ENCODE assay signal across 10 cellular contexts in the genomic region with DNA sequence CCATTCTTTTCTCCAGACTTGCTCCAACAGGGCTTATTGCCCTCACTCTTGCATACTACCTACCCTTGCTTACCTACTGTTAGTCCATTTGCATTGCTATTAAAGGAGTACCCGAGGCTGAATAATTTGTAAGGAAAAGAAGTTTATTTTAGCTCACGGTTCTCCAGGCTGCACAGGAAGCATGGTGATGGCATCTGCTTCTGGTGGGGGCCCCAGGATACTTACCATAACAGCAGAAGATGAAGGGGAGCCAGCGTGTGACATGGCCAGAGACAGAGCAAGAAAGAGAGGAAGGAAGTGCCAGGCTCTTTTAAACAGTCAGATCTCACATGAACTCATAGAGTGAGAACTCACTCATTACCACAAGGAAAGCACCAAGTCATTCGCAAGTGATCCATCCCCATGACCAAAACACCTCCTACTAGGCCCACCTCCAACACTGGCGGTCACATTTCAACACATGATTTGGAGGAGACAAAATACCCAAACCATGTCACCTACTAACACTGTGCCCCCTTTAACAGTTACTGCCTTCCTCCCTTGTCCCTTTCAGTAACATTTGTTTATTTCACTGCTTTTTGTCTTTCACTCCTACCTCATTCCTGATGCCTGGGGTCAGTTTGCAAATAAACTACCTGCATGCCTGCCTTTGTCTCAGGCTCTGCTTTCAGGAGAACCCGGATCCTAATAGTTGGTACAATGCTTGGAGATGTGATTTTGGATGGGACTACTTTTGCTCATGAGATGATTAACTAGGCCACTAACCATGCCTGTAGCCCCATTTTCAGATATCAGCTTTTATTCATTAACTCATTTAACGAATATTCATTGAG. TPM values are rescaled to one million over a fixed set of nuclear protein-coding genes. Genes with fewer than 3 reads are reported as not detected.
DNase-seq lines count a peak whose midpoint lies in the region; ATAC-seq and TF ChIP-seq lines count a peak whose summit lies in the region.
"Had no signal": no experiment of that assay in that cellular context is flagged by ENCODE, and none has a peak within 500 bp of the region (broad histone marks: within the 10 kb centered on the region; RNA-seq: fewer than 3 reads in every experiment).

No MANE protein-coding gene starts in this region.

- H2AFZ ChIP-seq in mesenchymal stem cell (ENCODE audit: low read depth, low read length): peak overlapping the region; percentile 18
- H2AFZ ChIP-seq: parathyroid adenoma had no signal

- H4K91ac ChIP-seq in mesenchymal stem cell (ENCODE audit: low read length): no peak overlapping the region

- H2AK5ac ChIP-seq in mesenchymal stem cell (ENCODE audit: low read length, severe bottlenecking): no peak overlapping the region

- H3K4me1 Mint-ChIP-seq in stimulated activated memory B cell treated with anti-CD40 and anti-IgM and Interleukin-4, amounts not matched to agents 10 μg/mL and 1 μg/mL and 100 μg/mL, for 72 hours: no peaks in the 10 kb centered on the region

- H3K4me3 Mint-ChIP-seq in stimulated activated memory B cell treated with anti-CD40 and anti-IgM and Interleukin-4, amounts not matched to agents 10 μg/mL and 1 μg/mL and 100 μg/mL, for 72 hours: no peak overlapping the region

- H3K9me3 ChIP-seq in mesenchymal stem cell (ENCODE audit: control insufficient read depth, low read length): no peaks in the 10 kb centered on the region
- H3K9me3 ChIP-seq: SK-N-SH had no signal

- H2BK12ac ChIP-seq in mesenchymal stem cell (ENCODE audit: low read length in 2 of 2): no peak overlapping the region

- WGBS in mesenchymal stem cell: 76% methylated on average over 7 of the region's 7 CpGs

- no peak overlapping the region for H2BK15ac ChIP-seq in mesenchymal stem cell (ENCODE audit: low read depth, poor library complexity, severe bottlenecking)

- no peaks in the 10 kb centered on the region for H3K27me3 ChIP-seq in mesenchymal stem cell (ENCODE audit: control insufficient read depth in 1 of 2, insufficient read depth in 1 of 2, low read length in 2 of 2)

- H3K4me3 ChIP-seq in mesenchymal stem cell (ENCODE audit: insufficient read depth in 1 of 2, low read depth in 1 of 2, low read length in 2 of 2): no peak overlapping the region

- ATAC-seq in GM18870 (IDR thresholded peaks at IDR 0.05; ENCODE audit: unreplicated experiment) (peak; percentile 81), GM21786 (IDR thresholded peaks at IDR 0.05; ENCODE audit: unreplicated experiment) (peak; percentile 84), HG03439 (IDR thresholded peaks at IDR 0.05; ENCODE audit: unreplicated experiment) (peak; percentile 57), SK-N-SH treated with all-trans-retinoic acid at 6 μM for 48 hours (no peak)
- ATAC-seq in stimulated activated memory B cell treated with anti-CD40 and anti-IgM and Interleukin-4, amounts not matched to agents 10 μg/mL and 1 μg/mL and 100 μg/mL, for 72 hours: no peak

- H3K79me1 ChIP-seq in mesenchymal stem cell (replicated peaks; ENCODE audit: low read length, poor library complexity, severe bottlenecking): no peaks in the 10 kb centered on the region

- DNase-seq in mesenchymal stem cell: no peak
- no peak for DNase-seq in midbrain (lab: John Stamatoyannopoulos, UW)
- DNase-seq in stimulated activated naive CD4-positive, alpha-beta T cell treated with Interleukin-2 at 50 U/mL for 16 hours (lab: John Stamatoyannopoulos, UW): no peak
- DNase-seq: SK-N-SH had no signal

- no peak overlapping the region for H2BK120ac ChIP-seq in mesenchymal stem cell (ENCODE audit: low read depth, low read length)

- H4K8ac ChIP-seq in mesenchymal stem cell (ENCODE audit: low read length): no peak overlapping the region

- H3K27ac ChIP-seq in mesenchymal stem cell (ENCODE audit: low read length, poor library complexity, severe bottlenecking): no peak overlapping the region
- H3K27ac ChIP-seq: parathyroid adenoma had no signal

- no peaks in the 10 kb centered on the region for H3K36me3 Mint-ChIP-seq in stimulated activated memory B cell treated with anti-CD40 and anti-IgM and Interleukin-4, amounts not matched to agents 10 μg/mL and 1 μg/mL and 100 μg/mL, for 72 hours

- H3K4me2 ChIP-seq in mesenchymal stem cell (ENCODE audit: low read length, poor library complexity, severe bottlenecking): no peak overlapping the region
- H3K4me2 ChIP-seq: SK-N-SH had no signal

- H3K4me1 ChIP-seq in mesenchymal stem cell (ENCODE audit: control insufficient read depth, insufficient read depth, low read depth, low read length): no peaks in the 10 kb centered on the region
- H3K4me1 ChIP-seq: parathyroid adenoma had no signal

- H3K9ac ChIP-seq in mesenchymal stem cell (ENCODE audit: low read length): no peak overlapping the region
- H3K9ac ChIP-seq: parathyroid adenoma, SK-N-SH had no signal

- H3K4ac ChIP-seq in mesenchymal stem cell (ENCODE audit: low read depth in 1 of 2, low read length in 2 of 2): no peak overlapping the region

- no peak overlapping the region for H2BK5ac ChIP-seq in mesenchymal stem cell (ENCODE audit: low read depth, low read length, poor library complexity, severe bottlenecking)

- no peaks in the 10 kb centered on the region for H3K9me3 Mint-ChIP-seq in stimulated activated memory B cell treated with anti-CD40 and anti-IgM and Interleukin-4, amounts not matched to agents 10 μg/mL and 1 μg/mL and 100 μg/mL, for 72 hours

- no peak overlapping the region for H3K18ac ChIP-seq in mesenchymal stem cell (ENCODE audit: low read depth in 1 of 2, low read length in 2 of 2)

- no peak overlapping the region for H3K27ac Mint-ChIP-seq in stimulated activated memory B cell treated with anti-CD40 and anti-IgM and Interleukin-4, amounts not matched to agents 10 μg/mL and 1 μg/mL and 100 μg/mL, for 72 hours

- H3K14ac ChIP-seq in mesenchymal stem cell (ENCODE audit: low read length in 2 of 2): no peak overlapping the region

- peaks cover 15% of the 10 kb centered on the region for H3K27me3 Mint-ChIP-seq in stimulated activated memory B cell treated with anti-CD40 and anti-IgM and Interleukin-4, amounts not matched to agents 10 μg/mL and 1 μg/mL and 100 μg/mL, for 72 hours

- H3K23ac ChIP-seq in mesenchymal stem cell (ENCODE audit: low read length in 2 of 2): no peak overlapping the region

- H3K36me3 ChIP-seq in mesenchymal stem cell (ENCODE audit: control insufficient read depth in 1 of 2, insufficient read depth in 2 of 2, low read depth in 1 of 2, low read length in 2 of 2): no peaks in the 10 kb centered on the region

TF ChIP-seq in SK-N-SH treated with all-trans-retinoic acid at 6 μM for 48 hours, 23 proteins besides CTCF, POLR2A, EP300 and RAD21:
- no peak for TF ChIP-seq ISL1 (CRISPR knock-in tag; IDR thresholded peaks at IDR 0.05)
- TF ChIP-seq ZNF8 (CRISPR knock-in tag; IDR thresholded peaks at IDR 0.05): no peak
- TF ChIP-seq CSDC2 (CRISPR knock-in tag; IDR thresholded peaks at IDR 0.05): no peak
- TF ChIP-seq, protein P1, sequence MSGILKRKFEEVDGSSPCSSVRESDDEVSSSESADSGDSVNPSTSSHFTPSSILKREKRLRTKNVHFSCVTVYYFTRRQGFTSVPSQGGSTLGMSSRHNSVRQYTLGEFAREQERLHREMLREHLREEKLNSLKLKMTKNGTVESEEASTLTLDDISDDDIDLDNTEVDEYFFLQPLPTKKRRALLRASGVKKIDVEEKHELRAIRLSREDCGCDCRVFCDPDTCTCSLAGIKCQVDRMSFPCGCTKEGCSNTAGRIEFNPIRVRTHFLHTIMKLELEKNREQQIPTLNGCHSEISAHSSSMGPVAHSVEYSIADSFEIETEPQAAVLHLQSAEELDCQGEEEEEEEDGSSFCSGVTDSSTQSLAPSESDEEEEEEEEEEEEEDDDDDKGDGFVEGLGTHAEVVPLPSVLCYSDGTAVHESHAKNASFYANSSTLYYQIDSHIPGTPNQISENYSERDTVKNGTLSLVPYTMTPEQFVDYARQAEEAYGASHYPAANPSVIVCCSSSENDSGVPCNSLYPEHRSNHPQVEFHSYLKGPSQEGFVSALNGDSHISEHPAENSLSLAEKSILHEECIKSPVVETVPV (CRISPR knock-in tag; IDR thresholded peaks at IDR 0.05): no peak
- TF ChIP-seq GLIS3 (CRISPR knock-in tag; IDR thresholded peaks at IDR 0.05): no peak
- no peak for TF ChIP-seq ZFP3 (CRISPR knock-in tag; IDR thresholded peaks at IDR 0.05)
- TF ChIP-seq PPARA (CRISPR knock-in tag; IDR thresholded peaks at IDR 0.05; ENCODE audit: borderline replicate concordance): no peak
- TF ChIP-seq ZNF70 (CRISPR knock-in tag; IDR thresholded peaks at IDR 0.05): no peak

RNA-seq across cellular contexts. Expression of a gene that starts 41.6 kb away (rescaled TPM):
- polyA plus RNA-seq in mesenchymal stem cell (2013, experiment 1 of 2): 26.6 TPM
- 27.7 TPM for polyA plus RNA-seq in mesenchymal stem cell (2013, experiment 2 of 2)

Comparison
In these comparisons a context has a peak if more than half of its experiments do, and no peak if none do; other contexts are left out.
1. ATAC-seq: peak in GM18870 (single experiment), GM21786 (single experiment) and HG03439 (single experiment); none in SK-N-SH treated with all-trans-retinoic acid at 6 μM for 48 hours (single experiment) and stimulated activated memory B cell treated with anti-CD40 and anti-IgM and Interleukin-4, amounts not matched to agents 10 μg/mL and 1 μg/mL and 100 μg/mL, for 72 hours (single experiment).